10 cellular contexts compared by ENCODE assay signal in the genomic region with DNA sequence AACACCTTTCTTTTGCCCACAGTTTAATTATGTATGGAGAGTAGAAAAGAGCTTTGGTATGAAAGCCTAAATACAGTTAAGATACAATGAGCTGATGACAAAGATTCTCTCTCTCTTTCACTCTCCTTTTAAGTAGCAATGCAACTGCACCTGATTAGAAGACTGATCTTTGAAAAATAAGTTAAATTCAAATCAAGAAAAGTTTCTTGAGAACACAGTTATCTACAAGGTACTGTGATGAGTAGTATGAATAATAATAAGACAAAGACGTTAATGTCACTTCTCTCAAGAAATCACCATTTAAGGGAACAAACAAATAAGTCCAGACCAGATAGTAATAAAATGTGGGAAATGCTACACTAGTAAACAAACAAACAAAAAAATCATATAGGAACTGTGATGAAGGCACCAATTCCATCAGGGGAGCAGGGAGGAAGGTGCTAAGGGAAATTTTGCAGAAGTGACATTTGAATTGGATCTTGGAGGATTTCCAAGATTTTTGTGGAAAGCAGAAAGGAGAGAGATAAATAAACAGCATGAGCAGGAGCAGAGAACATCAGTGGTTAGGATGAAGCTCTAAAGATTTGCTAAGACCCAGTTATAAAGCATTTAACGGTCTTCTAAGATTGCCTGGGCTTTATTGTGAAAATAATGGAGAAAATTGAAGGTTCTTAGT.
DNase-seq lines count a peak whose midpoint lies in the region; ATAC-seq and TF ChIP-seq lines count a peak whose summit lies in the region.
"Had no signal": no experiment of that assay in that cellular context is flagged by ENCODE, and none has a peak within 500 bp of the region (broad histone marks: within the 10 kb centered on the region; RNA-seq: fewer than 3 reads in every experiment).

No MANE protein-coding gene starts in this region.

- H4K20me1 ChIP-seq in SK-N-SH (ENCODE audit: insufficient read depth) (no peaks in the 10 kb centered on the region), fibroblast of lung (ENCODE audit: control insufficient read depth, extremely low read depth, insufficient read depth, low read length) (no peaks in the 10 kb centered on the region)

- no peak overlapping the region for H3K9ac ChIP-seq in SK-N-SH
- no peak overlapping the region for H3K9ac ChIP-seq in fibroblast of lung (ENCODE audit: insufficient read depth, low read length)

- H3K4me3 Mint-ChIP-seq in stimulated activated memory B cell treated with anti-CD40 and anti-IgM and Interleukin-4, amounts not matched to agents 10 μg/mL and 1 μg/mL and 100 μg/mL, for 72 hours: peak overlapping the region; percentile 42

- H3K36me3 ChIP-seq in SK-N-SH (replicated peaks in 1 of 2; ENCODE audit: control insufficient read depth in 1 of 2, insufficient read depth in 2 of 2, low read length in 1 of 2) (no peaks in the 10 kb centered on the region), SJCRH30 (no peaks in the 10 kb centered on the region), fibroblast of lung (ENCODE audit: control insufficient read depth, insufficient read depth, low read length) (no peaks in the 10 kb centered on the region)

- CTCF ChIA-PET in SK-N-SH (lab: Yijun Ruan, JAX): no interaction called here

- no peak for TF ChIP-seq RAD21 in SK-N-SH (IDR thresholded peaks at IDR 0.05; ENCODE audit: low read length)

- no peak overlapping the region for H3K4me3 ChIP-seq in SK-N-SH (ENCODE audit: low read depth in 2 of 2, low read length in 1 of 2)
- H3K4me3 ChIP-seq in SJCRH30: no peak overlapping the region
- H3K4me3 ChIP-seq in fibroblast of lung (replicated peaks in 1 of 4; ENCODE audit: control extremely low read depth in 1 of 4, insufficient read depth in 1 of 4, low read depth in 3 of 4, low read length in 4 of 4): no peak overlapping the region

- H3K4me1 ChIP-seq in SK-N-SH (ENCODE audit: control insufficient read depth in 1 of 2, insufficient read depth in 2 of 2, low read depth in 1 of 2, low read length in 1 of 2): peaks cover 0 to 38% of the 10 kb centered on the region in 2 experiments; a peak in 3 of 4 replicates
- H3K4me1 ChIP-seq in SJCRH30: peaks cover 18% of the 10 kb centered on the region
- H3K4me1 ChIP-seq in fibroblast of lung (ENCODE audit: control insufficient read depth, extremely low read depth, insufficient read depth, low read length): peaks cover 13% of the 10 kb centered on the region

- H3K79me2 ChIP-seq in SK-N-SH (ENCODE audit: insufficient read depth): no peaks in the 10 kb centered on the region
- H3K79me2 ChIP-seq in fibroblast of lung (ENCODE audit: control insufficient read depth, insufficient read depth, low read length): no peaks in the 10 kb centered on the region

- H3K9me3 ChIP-seq in SK-N-SH (no peaks in the 10 kb centered on the region), SJCRH30 (replicated peaks) (no peaks in the 10 kb centered on the region), fibroblast of lung (ENCODE audit: control insufficient read depth, insufficient read depth, low read depth, low read length) (no peaks in the 10 kb centered on the region)

- H3F3A ChIP-seq in SK-N-SH (replicated peaks; ENCODE audit: insufficient read depth): peaks cover 40% of the 10 kb centered on the region

- peaks cover 26% of the 10 kb centered on the region for H3K4me1 Mint-ChIP-seq in stimulated activated memory B cell treated with anti-CD40 and anti-IgM and Interleukin-4, amounts not matched to agents 10 μg/mL and 1 μg/mL and 100 μg/mL, for 72 hours

- no peak for TF ChIP-seq CTCF in SK-N-SH (IDR thresholded peaks at IDR 0.05)
- TF ChIP-seq CTCF in fibroblast of lung (conservative IDR thresholded peaks at IDR 0.05 in 1 of 2, IDR thresholded peaks at IDR 0.05 in 1 of 2; ENCODE audit: low read depth in 1 of 2, low read length in 2 of 2): no peak
- no peak for TF ChIP-seq CTCF in omental fat pad (IDR thresholded peaks at IDR 0.05)

- H3K9me2 ChIP-seq in SK-N-SH: no peaks in the 10 kb centered on the region

- H3K9me3 Mint-ChIP-seq in stimulated activated memory B cell treated with anti-CD40 and anti-IgM and Interleukin-4, amounts not matched to agents 10 μg/mL and 1 μg/mL and 100 μg/mL, for 72 hours: no peaks in the 10 kb centered on the region

- DNase-seq in SK-N-SH: no peak
- DNase-seq in SJCRH30: peak in 1 of 2 experiments; percentile 28
- DNase-seq in fibroblast of lung (ENCODE audit: low read depth in 2 of 2): peak; percentile 58 to 78
- DNase-seq in omental fat pad (ENCODE audit: low spot score): no peak
- no peak for DNase-seq in NCI-H1417 (lab: John Stamatoyannopoulos, UW)
- DNase-seq: NCI-H82 had no signal

- H3K4me2 ChIP-seq in SK-N-SH (peak overlapping the region; percentile 8; the same call in 1 of the 2 replicates), fibroblast of lung (ENCODE audit: extremely low read depth, insufficient read depth, low read length) (no peak overlapping the region)

- POLR2A ChIA-PET in SK-N-SH (lab: Yijun Ruan, JAX): no interaction called here

- H3K27ac ChIP-seq in SK-N-SH (ENCODE audit: low read depth in 2 of 2, low read length in 1 of 2) (peak overlapping the region; percentile 71 to 82; a peak in 3 of 4 replicates), SJCRH30 (peak overlapping the region; percentile 60), fibroblast of lung (ENCODE audit: insufficient read depth, low read length) (no peak overlapping the region)
- H3K27ac ChIP-seq: VCaP had no signal

- WGBS in SK-N-SH (ENCODE audit: low lambda C conversion rate): 80% methylated on average over 2 of the region's 2 CpGs

- no peaks in the 10 kb centered on the region for H3K27me3 Mint-ChIP-seq in stimulated activated memory B cell treated with anti-CD40 and anti-IgM and Interleukin-4, amounts not matched to agents 10 μg/mL and 1 μg/mL and 100 μg/mL, for 72 hours

- H2AFZ ChIP-seq in SK-N-SH (ENCODE audit: low read depth): no peak overlapping the region
- H2AFZ ChIP-seq in fibroblast of lung (ENCODE audit: low read length): no peak overlapping the region

- peak overlapping the region; percentile 75 for H3K27ac Mint-ChIP-seq in stimulated activated memory B cell treated with anti-CD40 and anti-IgM and Interleukin-4, amounts not matched to agents 10 μg/mL and 1 μg/mL and 100 μg/mL, for 72 hours

- no peaks in the 10 kb centered on the region for H3K27me3 ChIP-seq in SK-N-SH (ENCODE audit: insufficient read depth)
- H3K27me3 ChIP-seq in SJCRH30: no peaks in the 10 kb centered on the region
- no peaks in the 10 kb centered on the region for H3K27me3 ChIP-seq in fibroblast of lung (ENCODE audit: control insufficient read depth, insufficient read depth, low read length)

- H3K36me3 Mint-ChIP-seq in stimulated activated memory B cell treated with anti-CD40 and anti-IgM and Interleukin-4, amounts not matched to agents 10 μg/mL and 1 μg/mL and 100 μg/mL, for 72 hours: no peaks in the 10 kb centered on the region

- ATAC-seq in SK-N-SH treated with all-trans-retinoic acid at 6 μM for 48 hours (no peak), HG03045 (IDR thresholded peaks at IDR 0.05; ENCODE audit: unreplicated experiment) (no peak), omental fat pad (ENCODE audit: low FRiP score) (no peak)
- ATAC-seq in stimulated activated memory B cell treated with anti-CD40 and anti-IgM and Interleukin-4, amounts not matched to agents 10 μg/mL and 1 μg/mL and 100 μg/mL, for 72 hours: no peak

- no peak for TF ChIP-seq EP300 in SK-N-SH (IDR thresholded peaks at IDR 0.05; ENCODE audit: borderline replicate concordance in 1 of 2, low read depth in 1 of 2, low read length in 1 of 2)

TF ChIP-seq in SK-N-SH, 30 proteins besides CTCF, POLR2A, EP300 and RAD21 (continues in another document):
- no peak for TF ChIP-seq RFX5 (IDR thresholded peaks at IDR 0.05; ENCODE audit: low read length)
- TF ChIP-seq, protein P1, sequence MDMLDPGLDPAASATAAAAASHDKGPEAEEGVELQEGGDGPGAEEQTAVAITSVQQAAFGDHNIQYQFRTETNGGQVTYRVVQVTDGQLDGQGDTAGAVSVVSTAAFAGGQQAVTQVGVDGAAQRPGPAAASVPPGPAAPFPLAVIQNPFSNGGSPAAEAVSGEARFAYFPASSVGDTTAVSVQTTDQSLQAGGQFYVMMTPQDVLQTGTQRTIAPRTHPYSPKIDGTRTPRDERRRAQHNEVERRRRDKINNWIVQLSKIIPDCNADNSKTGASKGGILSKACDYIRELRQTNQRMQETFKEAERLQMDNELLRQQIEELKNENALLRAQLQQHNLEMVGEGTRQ (IDR thresholded peaks at IDR 0.05; ENCODE audit: borderline replicate concordance, low read depth, low read length): no peak

TF ChIP-seq in SK-N-SH treated with all-trans-retinoic acid at 6 μM for 48 hours, 23 proteins besides CTCF, POLR2A, EP300 and RAD21:
- TF ChIP-seq ARNTL (CRISPR knock-in tag; IDR thresholded peaks at IDR 0.05; ENCODE audit: borderline replicate concordance, low read depth) (no peak), TOX (CRISPR knock-in tag; IDR thresholded peaks at IDR 0.05; ENCODE audit: borderline replicate concordance) (no peak), SNAI2 (CRISPR knock-in tag; IDR thresholded peaks at IDR 0.05) (no peak), PPARA (CRISPR knock-in tag; IDR thresholded peaks at IDR 0.05; ENCODE audit: borderline replicate concordance) (no peak), ZC3H10 (CRISPR knock-in tag; IDR thresholded peaks at IDR 0.05) (no peak)
- TF ChIP-seq, protein P2, sequence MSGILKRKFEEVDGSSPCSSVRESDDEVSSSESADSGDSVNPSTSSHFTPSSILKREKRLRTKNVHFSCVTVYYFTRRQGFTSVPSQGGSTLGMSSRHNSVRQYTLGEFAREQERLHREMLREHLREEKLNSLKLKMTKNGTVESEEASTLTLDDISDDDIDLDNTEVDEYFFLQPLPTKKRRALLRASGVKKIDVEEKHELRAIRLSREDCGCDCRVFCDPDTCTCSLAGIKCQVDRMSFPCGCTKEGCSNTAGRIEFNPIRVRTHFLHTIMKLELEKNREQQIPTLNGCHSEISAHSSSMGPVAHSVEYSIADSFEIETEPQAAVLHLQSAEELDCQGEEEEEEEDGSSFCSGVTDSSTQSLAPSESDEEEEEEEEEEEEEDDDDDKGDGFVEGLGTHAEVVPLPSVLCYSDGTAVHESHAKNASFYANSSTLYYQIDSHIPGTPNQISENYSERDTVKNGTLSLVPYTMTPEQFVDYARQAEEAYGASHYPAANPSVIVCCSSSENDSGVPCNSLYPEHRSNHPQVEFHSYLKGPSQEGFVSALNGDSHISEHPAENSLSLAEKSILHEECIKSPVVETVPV (CRISPR knock-in tag; IDR thresholded peaks at IDR 0.05): no peak

Comparison
In these comparisons a context has a peak if more than half of its experiments do, and no peak if none do; other contexts are left out.
1. DNase-seq: peak in fibroblast of lung (2 of 2); none in SK-N-SH (single experiment), omental fat pad (single experiment) and NCI-H1417 (0 of 3).